ENCODE assay signal across 8 cellular contexts in genomic region chr16:79261461-79261860, GRCh38.
DNase-seq lines count a peak whose midpoint lies in the region; ATAC-seq and TF ChIP-seq lines count a peak whose summit lies in the region.

No MANE protein-coding gene starts in this region.

- intact Hi-C loops in adrenal gland (cut with DNase I), result no loop called here

- peak; percentile 6 for DNase-seq in NCI-H1436 (lab: John Stamatoyannopoulos, UW)
- DNase-seq in NCI-H1436 treated with DMSO at 0.1 percent for 48 hours (lab: John Stamatoyannopoulos, UW), result no peak
- DNase-seq in NCI-H82 (lab: John Stamatoyannopoulos, UW), result peak; percentile 47
- peak in 6 of 7 donors; percentile 20 to 61 (median 40) for DNase-seq in adrenal gland
- no peak for DNase-seq in lung (ENCODE audit: low spot score)
- DNase-seq in GM19240 (ENCODE audit: insufficient read length, low spot score), result no peak

- no peaks in the 10 kb centered on the region for H3K36me3 ChIP-seq in adrenal gland (replicated peaks in 1 of 2)
- no peaks in the 10 kb centered on the region for H3K36me3 ChIP-seq in lung (ENCODE audit: control insufficient read depth in 2 of 2, insufficient read depth in 2 of 2, low read length in 2 of 2)

- ATAC-seq in lung (ENCODE audit: insufficient read depth, low FRiP score), result no peak
- ATAC-seq in HG03432 (IDR thresholded peaks at IDR 0.05; ENCODE audit: unreplicated experiment), result no peak
- no peak for ATAC-seq in HG03175 (IDR thresholded peaks at IDR 0.05; ENCODE audit: unreplicated experiment)

- H3K4me1 ChIP-seq in adrenal gland (replicated peaks in 1 of 2) (no peaks in the 10 kb centered on the region), lung (ENCODE audit: control insufficient read depth in 2 of 2, insufficient read depth in 2 of 2, low read length in 2 of 2) (no peaks in the 10 kb centered on the region)

- H3K4me3 ChIP-seq in adrenal gland (no peak overlapping the region), lung (no peak overlapping the region)

- H3K9me3 ChIP-seq in adrenal gland (replicated peaks in 1 of 3), result no peaks in the 10 kb centered on the region
- peaks cover 0 to 2% of the 10 kb centered on the region in 2 donors for H3K9me3 ChIP-seq in lung (ENCODE audit: control insufficient read depth in 2 of 2, insufficient read depth in 1 of 2, low read length in 1 of 2)

- H3K27me3 ChIP-seq in adrenal gland (no peaks in the 10 kb centered on the region), lung (ENCODE audit: control insufficient read depth, insufficient read depth) (no peaks in the 10 kb centered on the region)

- H3K27ac ChIP-seq in adrenal gland, result no peak overlapping the region
- no peak overlapping the region for H3K27ac ChIP-seq in lung (ENCODE audit: low read depth in 1 of 2, low read length in 1 of 2)

- no peak for TF ChIP-seq POLR2A in adrenal gland (IDR thresholded peaks at IDR 0.05)

- 31 to 52% (median 41%) methylated on average over 5 of the region's 5 CpGs for WGBS in adrenal gland, 4 donors
- 54 to 56% methylated on average over 5 of the region's 5 CpGs for WGBS in lung, 2 donors

- peak in 4 of 6 experiments; percentile 23 to 47 (median 45) for TF ChIP-seq CTCF in adrenal gland (IDR thresholded peaks at IDR 0.05)
- TF ChIP-seq CTCF in lung (IDR thresholded peaks at IDR 0.05; ENCODE audit: control extremely low read depth, extremely low read depth), result peak; percentile 33

Comparison
In these comparisons a context has a peak if more than half of its experiments do, and no peak if none do; other contexts are left out.
1. DNase-seq: peak in NCI-H1436 (single experiment), NCI-H82 (single experiment) and adrenal gland (6 of 7); none in NCI-H1436 treated with DMSO at 0.1 percent for 48 hours (single experiment), lung (single experiment) and GM19240 (single experiment).